In the genomic region with DNA sequence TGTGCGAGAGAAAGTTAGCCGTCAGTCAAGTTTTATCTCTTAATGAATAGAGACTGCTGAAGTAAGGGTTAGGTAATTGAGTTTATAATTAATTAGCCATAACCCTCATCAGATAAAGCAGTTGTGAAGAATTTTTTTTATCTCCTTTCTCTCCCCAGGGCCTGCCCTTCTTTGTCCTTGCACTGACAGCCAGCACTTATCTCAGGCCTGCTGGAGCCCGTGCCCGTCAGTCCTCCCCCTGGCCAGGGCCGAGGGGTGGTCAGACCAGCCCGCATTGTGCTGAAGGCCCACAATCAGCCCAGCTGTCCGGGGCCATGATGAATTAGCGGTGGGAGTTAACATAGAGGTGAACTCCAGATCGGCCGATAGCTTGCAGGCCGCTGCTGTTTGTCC, we compare ENCODE assay signal across 2 cellular contexts.
A peak's percentile ranks its signal among the peaks of the same experiment; 100 is the strongest.
TF ChIP-seq lines count a peak whose summit lies in the region.

No MANE protein-coding gene starts in this region.

TF ChIP-seq in SK-N-SH, 30 proteins besides CTCF, POLR2A, EP300 and RAD21 (continued from another document):
- TF ChIP-seq MEF2A (IDR thresholded peaks at IDR 0.05; ENCODE audit: borderline replicate concordance, low read depth) (no peak), RCOR1 (IDR thresholded peaks at IDR 0.05; ENCODE audit: low read length) (peak; percentile 70; the same call in 1 of the 2 replicates)

TF ChIP-seq in H1, 55 proteins besides CTCF, POLR2A, EP300 and RAD21 (continued from another document):
- TF ChIP-seq JUND (IDR thresholded peaks at IDR 0.05; ENCODE audit: low read length) = no peak
- TF ChIP-seq GTF2F1 (IDR thresholded peaks at IDR 0.05; ENCODE audit: borderline replicate concordance, low read depth, low read length) = no peak
- TF ChIP-seq CHD2 (IDR thresholded peaks at IDR 0.05; ENCODE audit: low read length) = no peak
